In the genomic region with DNA sequence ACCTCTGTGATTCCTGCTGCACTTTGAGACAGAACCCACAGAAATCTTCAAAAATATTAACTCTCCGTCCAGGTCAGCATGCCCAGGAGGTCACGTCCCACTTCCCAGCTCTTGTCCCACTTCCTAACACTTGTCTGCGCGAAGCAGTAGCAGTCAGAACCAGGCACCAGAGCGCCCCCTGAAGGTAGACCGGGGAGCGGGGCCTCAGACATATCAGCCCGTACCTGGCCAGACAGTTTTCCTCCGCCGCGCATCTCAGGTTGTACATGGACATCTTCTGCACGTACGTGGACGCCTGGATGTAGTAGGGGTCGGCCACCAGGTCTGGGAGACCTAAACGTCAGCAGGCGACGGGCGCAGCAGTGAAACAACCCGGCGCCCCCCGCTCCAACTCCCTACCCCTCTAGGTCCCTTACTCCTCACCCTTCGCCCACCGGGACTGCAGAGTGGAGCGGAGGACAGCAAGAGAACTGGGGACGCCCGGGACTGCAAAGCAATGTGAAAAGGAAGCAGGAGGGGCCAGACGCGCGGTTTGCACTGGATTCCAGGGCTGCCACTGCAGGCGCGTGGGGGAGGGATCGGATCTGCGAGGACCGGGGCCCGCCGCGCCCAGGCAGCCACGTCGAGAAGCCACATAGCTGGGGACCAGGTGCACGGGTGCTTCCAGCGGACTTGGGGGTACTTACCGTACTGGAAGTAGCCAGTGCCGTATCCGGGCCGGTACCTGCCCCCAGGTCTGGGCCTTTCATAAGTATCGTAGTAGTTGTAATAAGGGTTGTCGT, we compare ENCODE assay signal across 8 cellular contexts. TPM values are rescaled to one million over a fixed set of nuclear protein-coding genes. Genes with fewer than 3 reads are reported as not detected.
DNase-seq lines count a peak whose midpoint lies in the region; ATAC-seq and TF ChIP-seq lines count a peak whose summit lies in the region.

No MANE protein-coding gene starts in this region.

- peak overlapping the region; percentile 78 for H3K9ac ChIP-seq in SK-N-MC (ENCODE audit: insufficient read length)
- H3K9ac ChIP-seq in skeletal muscle tissue (ENCODE audit: low read depth in 1 of 3, low read length in 3 of 3): peak overlapping the region; percentile 63 to 71 (median 64)

- H3K27ac Mint-ChIP-seq in CD14-positive monocyte (peak overlapping the region in 1 of 7 donors; percentile 68), IgD-negative memory B cell (no peak overlapping the region)

- peak; percentile 77 for ATAC-seq in GM19351 (IDR thresholded peaks at IDR 0.05; ENCODE audit: unreplicated experiment)

- H3K27me3 Mint-ChIP-seq in CD14-positive monocyte (ENCODE audit: low read depth in 3 of 3) (peaks cover 38 to 50% (median 41%) of the 10 kb centered on the region in 3 donors), IgD-negative memory B cell (peaks cover 47% of the 10 kb centered on the region)

- H3K4me3 Mint-ChIP-seq in CD14-positive monocyte (peak overlapping the region; percentile 62 to 91), IgD-negative memory B cell (peak overlapping the region in 3 of 4 donors; percentile 38 to 84 (median 78))

- H3K9me3 Mint-ChIP-seq in CD14-positive monocyte (peaks cover 0 to 13% (median 6%) of the 10 kb centered on the region in 7 donors), IgD-negative memory B cell (peaks cover 0 to 2% (median 0%) of the 10 kb centered on the region in 3 donors)

- H3K4me1 ChIP-seq in skeletal muscle tissue (ENCODE audit: control insufficient read depth in 3 of 3, insufficient read depth in 3 of 3, low read length in 3 of 3): peaks cover 15 to 18% (median 15%) of the 10 kb centered on the region in 3 donors

- H3K27ac ChIP-seq in SK-N-MC (peak overlapping the region; percentile 73), skeletal muscle tissue (ENCODE audit: low read depth, low read length) (peak overlapping the region; percentile 71)

- intact Hi-C loops in CD14-positive monocyte (cut with micrococcal nuclease): no loop called here

- peak overlapping the region; percentile 92 for H3K4me3 ChIP-seq in SK-N-MC
- H3K4me3 ChIP-seq in skeletal muscle tissue (ENCODE audit: low read length in 3 of 3): peak overlapping the region; percentile 76 to 91 (median 84)

- H3K9me3 ChIP-seq in SK-N-MC (ENCODE audit: low read depth, low read length) (no peaks in the 10 kb centered on the region), skeletal muscle tissue (ENCODE audit: control insufficient read depth in 3 of 3, low read length in 3 of 3) (no peaks in the 10 kb centered on the region)

- H3K36me3 Mint-ChIP-seq in CD14-positive monocyte: peaks cover 3 to 6% of the 10 kb centered on the region in 2 donors
- H3K36me3 Mint-ChIP-seq in IgD-negative memory B cell: no peaks in the 10 kb centered on the region

- DNase-seq in CD14-positive monocyte (ENCODE audit: low spot score) (no peak), SK-N-MC (ENCODE audit: low read depth, low spot score) (peak; percentile 32), cerebellar cortex (ENCODE audit: low spot score) (peak; percentile 49), islet precursor cell (peak; percentile 94), KG1 (lab: John Stamatoyannopoulos, UW) (no peak)

- H3K4me1 Mint-ChIP-seq in CD14-positive monocyte (peaks cover 20% of the 10 kb centered on the region), IgD-negative memory B cell (peaks cover 3 to 11% (median 8%) of the 10 kb centered on the region in 3 donors)

- peaks cover 13% of the 10 kb centered on the region for H3K36me3 ChIP-seq in SK-N-MC (ENCODE audit: insufficient read depth, low read length)
- H3K36me3 ChIP-seq in skeletal muscle tissue (ENCODE audit: control insufficient read depth in 3 of 3, insufficient read depth in 3 of 3, low read length in 3 of 3): no peaks in the 10 kb centered on the region

- TF ChIP-seq CTCF in CD14-positive monocyte (IDR thresholded peaks at IDR 0.05): peak; percentile 47

- H3K27me3 ChIP-seq in skeletal muscle tissue (ENCODE audit: control insufficient read depth in 3 of 3, insufficient read depth in 3 of 3, low read length in 3 of 3): peaks cover 9 to 16% (median 16%) of the 10 kb centered on the region in 3 donors

RNA-seq across cellular contexts. Expression of a gene that starts 1.2 kb away (rescaled TPM):
- polyA plus RNA-seq in CD14-positive monocyte (not detected), IgD-negative memory B cell (not detected)
- 50.1 TPM for total RNA-seq in skeletal muscle tissue

RNA-seq across cellular contexts. Expression of a gene that starts 52.5 kb away (rescaled TPM):
- polyA plus RNA-seq in CD14-positive monocyte (not detected), IgD-negative memory B cell (0.35 TPM)
- 2.6 TPM for total RNA-seq in skeletal muscle tissue

Comparison
In these comparisons a context has a peak if more than half of its experiments do, and no peak if none do; other contexts are left out.
1. DNase-seq: peak in SK-N-MC (single experiment), cerebellar cortex (single experiment) and islet precursor cell (single experiment); none in CD14-positive monocyte (single experiment) and KG1 (single experiment).